Comparison of ENCODE assay signal across 22 cellular contexts in the genomic region with DNA sequence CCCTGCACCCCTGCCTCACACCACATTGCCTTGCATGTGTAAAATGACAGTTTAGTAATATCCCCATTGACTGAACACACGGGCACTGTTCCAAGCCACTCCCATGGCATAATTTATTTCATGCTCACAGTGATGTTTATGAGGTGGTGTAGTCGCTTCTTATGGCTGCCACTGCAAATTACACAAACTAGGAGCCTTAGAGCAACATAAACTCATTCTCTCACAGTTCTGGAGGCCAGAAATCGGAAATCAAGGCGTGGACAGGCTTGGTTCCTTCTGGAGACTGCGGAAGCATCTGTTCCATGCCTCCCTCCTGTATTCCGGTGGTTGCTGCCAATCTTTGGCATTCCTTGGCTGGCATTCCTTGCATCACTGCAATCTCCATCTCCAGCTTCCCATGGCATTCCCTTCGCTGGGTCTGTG.
DNase-seq lines count a peak whose midpoint lies in the region; ATAC-seq and TF ChIP-seq lines count a peak whose summit lies in the region.
"Had no signal": no experiment of that assay in that cellular context is flagged by ENCODE, and none has a peak within 500 bp of the region (broad histone marks: within the 10 kb centered on the region; RNA-seq: fewer than 3 reads in every experiment).

No MANE protein-coding gene starts in this region.

- H3K9me3 ChIP-seq in PC-9 (ENCODE audit: insufficient read depth, low read depth) (0 out of 2 replicates have a peak, but pooled peaks cover 3% of the 10 kb centered on the region), neutrophil (no peaks in the 10 kb centered on the region)
- H3K9me3 ChIP-seq: esophagus muscularis mucosa, pancreas, thoracic aorta had no signal

- POLR2A ChIA-PET in PC-9 (lab: Charles Lee; ENCODE audit: unreplicated experiment), result no interaction called here

- H3K4me1 ChIP-seq in PC-9 (replicated peaks; ENCODE audit: insufficient read depth), result peaks cover 49% of the 10 kb centered on the region
- H3K4me1 ChIP-seq in neutrophil (ENCODE audit: control insufficient read depth in 1 of 2, insufficient read depth in 1 of 2, low read depth in 1 of 2, low read length in 1 of 2), result peaks cover 11 to 29% of the 10 kb centered on the region in 2 experiments
- H3K4me1 ChIP-seq: gastrocnemius medialis, pancreas had no signal

- CTCF ChIA-PET in PC-9 (lab: Charles Lee), result no interaction called here

- H3K4me3 ChIP-seq in PC-9, result no peak overlapping the region
- no peak overlapping the region for H3K4me3 ChIP-seq in epithelial cell of esophagus (ENCODE audit: low read length)
- H3K4me3 ChIP-seq in neutrophil (ENCODE audit: low read depth in 1 of 2, low read length in 1 of 2), result no peak overlapping the region
- H3K4me3 ChIP-seq: esophagus muscularis mucosa, gastrocnemius medialis, K562, pancreas, thoracic aorta had no signal

- H3K79me2 ChIP-seq in PC-9 (ENCODE audit: low read depth), result peaks cover 44% of the 10 kb centered on the region

- H3K27ac ChIP-seq in PC-9 (peak overlapping the region; percentile 89; the same call in 1 of the 2 replicates), neutrophil (peak overlapping the region; percentile 69)
- H3K27ac ChIP-seq: esophagus muscularis mucosa, gastrocnemius medialis, pancreas, thoracic aorta, WERI-Rb-1 had no signal

- intact Hi-C loops in PC-9 (cut with micrococcal nuclease; ENCODE audit: unreplicated experiment), result no loop called here

- H2AFZ ChIP-seq in PC-9, result no peak overlapping the region

- H3K27me3 ChIP-seq in PC-9 (ENCODE audit: insufficient read depth, low read depth) (no peaks in the 10 kb centered on the region), neutrophil (no peaks in the 10 kb centered on the region)
- H3K27me3 ChIP-seq: esophagus muscularis mucosa, gastrocnemius medialis, pancreas had no signal

- BruUV-seq in PC-9 (replicated peaks; lab: Mats Ljungman, UMichigan), result no TSS peak

- H3K4me2 ChIP-seq in PC-9, result peak overlapping the region; percentile 68; the same call in 1 of the 2 replicates

- DNase-seq in EH (ENCODE audit: low read depth), result peak; percentile 40
- no peak for DNase-seq in PC-9
- DNase-seq in epithelial cell of esophagus (ENCODE audit: low read depth), result peak; percentile 31
- no peak for DNase-seq in activated CD8-positive, alpha-beta memory T cell treated with anti-CD3 and anti-CD28 coated beads, Interleukin-2, amount 50 U/mL, for 48 hours
- no peak for DNase-seq in NCI-H2196 treated with DMSO at 0.1 percent for 48 hours (lab: John Stamatoyannopoulos, UW; ENCODE audit: unreplicated experiment)
- DNase-seq: activated naive CD8-positive, alpha-beta T cell treated with anti-CD3 and anti-CD28 coated beads, Interleukin-2, amount 10 ng/mL, durations not matched to agents 7 days and 5 days; effector CD8-positive, alpha-beta T cell; gastrocnemius medialis; H7; mammary epithelial cell; NCI-H1694; NCI-H82; pancreas; stimulated activated CD4-positive, alpha-beta T cell treated with anti-CD3 and anti-CD28 coated beads, Interleukin-2, amount 100 ng/mL, for 24 hours; stimulated activated naive CD4-positive, alpha-beta T cell; WERI-Rb-1 had no signal

- no peaks in the 10 kb centered on the region for H4K20me1 ChIP-seq in PC-9 (ENCODE audit: insufficient read depth)

- ATAC-seq in GM21723 (IDR thresholded peaks at IDR 0.05; ENCODE audit: unreplicated experiment) (no peak), GM19324 (IDR thresholded peaks at IDR 0.05; ENCODE audit: low FRiP score, unreplicated experiment) (no peak)
- ATAC-seq: gastrocnemius medialis, K562, pancreas had no signal

- TF ChIP-seq CTCF in PC-9 (conservative IDR thresholded peaks at IDR 0.05) (no peak), epithelial cell of esophagus (IDR thresholded peaks at IDR 0.05; ENCODE audit: insufficient read depth, low read depth, low read length, missing control alignments) (no peak), neutrophil (IDR thresholded peaks at IDR 0.05) (no peak)

- peaks cover 43% of the 10 kb centered on the region for H3F3A ChIP-seq in PC-9 (ENCODE audit: insufficient read depth, low read depth)

- H3K36me3 ChIP-seq in PC-9 (ENCODE audit: low read depth) (0 out of 2 replicates have a peak, but pooled peaks cover 7% of the 10 kb centered on the region), neutrophil (peaks cover 7% of the 10 kb centered on the region)
- H3K36me3 ChIP-seq: gastrocnemius medialis, pancreas, WERI-Rb-1 had no signal

- no peaks in the 10 kb centered on the region for H3K9me2 ChIP-seq in PC-9 (ENCODE audit: insufficient read depth)

Comparison
In these comparisons a context has a peak if more than half of its experiments do, and no peak if none do; other contexts are left out.
1. DNase-seq: peak in EH (single experiment) and epithelial cell of esophagus (single experiment); none in PC-9 (0 of 2), activated CD8-positive, alpha-beta memory T cell treated with anti-CD3 and anti-CD28 coated beads, Interleukin-2, amount 50 U/mL, for 48 hours (single experiment) and NCI-H2196 treated with DMSO at 0.1 percent for 48 hours (single experiment).